ENCODE assay signal across 16 cellular contexts in genomic region chr15:69751147-69751546, GRCh38.
"Had no signal": no experiment of that assay in that cellular context is flagged by ENCODE, and none has a peak within 500 bp of the region (broad histone marks: within the 10 kb centered on the region; RNA-seq: fewer than 3 reads in every experiment).

No MANE protein-coding gene starts in this region.

- ATAC-seq: foreskin keratinocyte; left cardiac atrium; lower lobe of right lung; stimulated activated memory B cell treated with anti-CD40 and anti-IgM and Interleukin-4, amounts not matched to agents 10 μg/mL and 1 μg/mL and 100 μg/mL, for 72 hours had no signal

- DNase-seq: cerebellar nuclear complex; dermis blood vessel endothelial cell; foreskin keratinocyte; kidney; left cardiac atrium; left ventricle myocardium inferior; lower lobe of right lung; posterior cingulate gyrus; stimulated activated CD4-positive, alpha-beta T cell treated with anti-CD3 and anti-CD28 coated beads, Interleukin-12 subunit alpha, Interleukin-12 subunit beta, amount 100 ng/mL, for 4 hours; stimulated activated CD4-positive, alpha-beta T cell treated with anti-CD3 and anti-CD28 coated beads, Interleukin-2, amount 100 ng/mL, for 48 hours; tibial artery had no signal

- H3K27me3 ChIP-seq: tibial artery had no signal

- H3K9me3 ChIP-seq: lower lobe of right lung had no signal

- H3K4me3 Mint-ChIP-seq: memory B cell; mesothelial cell of epicardium; nephron; stimulated activated memory B cell treated with anti-CD40 and anti-IgM and Interleukin-4, amounts not matched to agents 10 μg/mL and 1 μg/mL and 100 μg/mL, for 72 hours; stimulated activated naive CD8-positive, alpha-beta T cell treated with anti-CD3 and anti-CD28 coated beads, Interleukin-15, Interleukin-2, amounts not matched to agents 100 ng/mL and 50 ng/mL, for 24 hours had no signal

- H3K27ac Mint-ChIP-seq: memory B cell; mesothelial cell of epicardium; stimulated activated memory B cell treated with anti-CD40 and anti-IgM and Interleukin-4, amounts not matched to agents 10 μg/mL and 1 μg/mL and 100 μg/mL, for 72 hours; stimulated activated naive CD8-positive, alpha-beta T cell treated with anti-CD3 and anti-CD28 coated beads, Interleukin-15, Interleukin-2, amounts not matched to agents 100 ng/mL and 50 ng/mL, for 24 hours had no signal

- H3K4me3 ChIP-seq: left ventricle myocardium inferior, lower lobe of right lung, tibial artery had no signal

- H3K27ac ChIP-seq: foreskin keratinocyte, left ventricle myocardium inferior, lower lobe of right lung, tibial artery had no signal

- H3K4me1 ChIP-seq: foreskin keratinocyte, left ventricle myocardium inferior, tibial artery had no signal

- H3K36me3 ChIP-seq: left ventricle myocardium inferior, lower lobe of right lung, tibial artery had no signal
